In the genomic region with DNA sequence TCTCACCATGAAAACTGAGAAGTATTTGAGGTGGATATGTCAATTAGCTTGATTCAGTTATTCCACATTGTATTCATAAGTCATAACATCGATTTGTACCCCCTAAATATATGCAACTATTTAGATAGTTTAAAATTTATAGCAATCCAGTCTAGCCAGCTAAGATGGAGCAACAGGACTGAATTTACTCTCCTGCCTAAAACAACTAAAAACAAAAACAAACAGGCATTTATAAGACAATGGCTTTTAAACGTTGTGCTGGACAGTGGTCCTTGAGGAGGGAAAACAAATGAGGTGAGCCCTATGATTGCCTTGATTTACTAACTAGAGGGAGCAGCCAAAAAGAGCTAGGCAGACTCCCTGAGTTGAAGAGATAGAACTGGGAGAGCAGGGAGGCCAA, we compare ENCODE assay signal across 7 cellular contexts. TPM values are rescaled to one million over a fixed set of nuclear protein-coding genes. Genes with fewer than 3 reads are reported as not detected.
A peak's percentile ranks its signal among the peaks of the same experiment; 100 is the strongest.
DNase-seq lines count a peak whose midpoint lies in the region; ATAC-seq and TF ChIP-seq lines count a peak whose summit lies in the region.

No MANE protein-coding gene starts in this region.

- H3K9me3 ChIP-seq in HAP-1: no peaks in the 10 kb centered on the region
- H3K9me3 ChIP-seq in SK-N-MC (ENCODE audit: low read depth, low read length): no peaks in the 10 kb centered on the region
- peaks cover 0 to 3% (median 0%) of the 10 kb centered on the region in 3 donors for H3K9me3 ChIP-seq in skeletal muscle tissue (ENCODE audit: control insufficient read depth in 3 of 3, low read length in 3 of 3)

- no peaks in the 10 kb centered on the region for H3K27me3 ChIP-seq in HAP-1 (ENCODE audit: low read depth)
- no peaks in the 10 kb centered on the region for H3K27me3 ChIP-seq in skeletal muscle tissue (ENCODE audit: control insufficient read depth in 3 of 3, insufficient read depth in 3 of 3, low read length in 3 of 3)

- H3K4me3 ChIP-seq in HAP-1: peak overlapping the region; percentile 63
- H3K4me3 ChIP-seq in SK-N-MC: peak overlapping the region; percentile 84
- H3K4me3 ChIP-seq in fibroblast of pulmonary artery (replicated peaks; ENCODE audit: low read depth, low read length): peak overlapping the region; percentile 84
- H3K4me3 ChIP-seq in skeletal muscle tissue (ENCODE audit: low read length in 3 of 3): peak overlapping the region; percentile 92 to 98 (median 94)

- H3K27ac ChIP-seq in SK-N-MC (no peak overlapping the region), skeletal muscle tissue (ENCODE audit: low read depth, low read length) (peak overlapping the region; percentile 94)

- no peak for ATAC-seq in GM19455 (IDR thresholded peaks at IDR 0.05; ENCODE audit: unreplicated experiment)

- no peak for DNase-seq in HAP-1 (ENCODE audit: low spot score in 2 of 2)
- no peak for DNase-seq in SK-N-MC (ENCODE audit: low read depth, low spot score)
- DNase-seq in fibroblast of pulmonary artery (ENCODE audit: low read depth): no peak
- DNase-seq in SKM-1 treated with dmso at 0.1 percent for 144 hours (lab: John Stamatoyannopoulos, UW; ENCODE audit: unreplicated experiment): no peak
- no peak for DNase-seq in SHP77 (lab: John Stamatoyannopoulos, UW)

- in situ Hi-C loops in HAP-1 (cut with MboI; ENCODE audit: low sequenced_read_pairs): no loop called here

- H3K4me1 ChIP-seq in HAP-1 (peaks cover 15% of the 10 kb centered on the region), skeletal muscle tissue (ENCODE audit: control insufficient read depth in 3 of 3, insufficient read depth in 3 of 3, low read length in 3 of 3) (peaks cover 14 to 23% (median 19%) of the 10 kb centered on the region in 3 donors)

- no peak for TF ChIP-seq CTCF in fibroblast of pulmonary artery (IDR thresholded peaks at IDR 0.05; ENCODE audit: low read length, missing control alignments)

- H3K36me3 ChIP-seq in HAP-1 (replicated peaks) (peaks cover 4% of the 10 kb centered on the region; the same call in 1 of the 2 replicates), SK-N-MC (ENCODE audit: insufficient read depth, low read length) (no peaks in the 10 kb centered on the region; the same call in 1 of the 2 replicates), skeletal muscle tissue (ENCODE audit: control insufficient read depth in 3 of 3, insufficient read depth in 3 of 3, low read length in 3 of 3) (peaks cover 0 to 10% (median 9%) of the 10 kb centered on the region in 3 donors)

- H3K9ac ChIP-seq in SK-N-MC (ENCODE audit: insufficient read length) (peak overlapping the region; percentile 82), skeletal muscle tissue (ENCODE audit: low read depth in 1 of 3, low read length in 3 of 3) (peak overlapping the region; percentile 91 to 97 (median 95))

RNA-seq across cellular contexts. Expression of gene GPAM, which starts 0.8 kb away (rescaled TPM):
- total RNA-seq in skeletal muscle tissue: 52.7 TPM
